Comparison of ENCODE assay signal across 11 cellular contexts in the genomic region with DNA sequence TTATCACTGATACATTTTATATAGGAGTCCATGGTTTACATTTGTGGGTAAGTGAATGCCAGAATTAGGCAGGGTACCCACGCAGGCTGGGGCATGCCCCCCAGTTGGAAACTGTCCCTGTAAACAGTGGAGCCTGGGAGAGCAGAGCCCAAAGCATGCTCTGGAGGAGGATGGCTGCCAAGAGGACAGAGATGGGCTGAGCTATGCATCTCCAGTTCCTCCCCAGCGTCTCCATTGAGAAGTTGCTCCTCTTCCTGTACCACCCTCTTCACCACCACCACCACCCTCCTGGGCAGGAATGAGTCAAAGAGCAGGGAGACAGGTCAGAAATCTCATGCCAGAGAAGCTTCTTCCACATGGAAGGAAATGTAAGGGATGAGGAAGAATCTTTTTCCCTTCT.
DNase-seq lines count a peak whose midpoint lies in the region; ATAC-seq and TF ChIP-seq lines count a peak whose summit lies in the region.
"Had no signal": no experiment of that assay in that cellular context is flagged by ENCODE, and none has a peak within 500 bp of the region (broad histone marks: within the 10 kb centered on the region; RNA-seq: fewer than 3 reads in every experiment).

No MANE protein-coding gene starts in this region.

- no peak overlapping the region for H4K5ac ChIP-seq in H9 (ENCODE audit: insufficient read length, low read depth, low read length)

- no CpG with 5 or more reads among the region's 2 CpGs for WGBS in H9 (ENCODE audit: extremely low coverage, insufficient read length, low lambda C conversion rate)

- no peak overlapping the region for H2BK5ac ChIP-seq in H9 (ENCODE audit: insufficient read length, low read length)

- H3K79me2 ChIP-seq in H9 (ENCODE audit: insufficient read depth, low read length), result no peaks in the 10 kb centered on the region

- no peak for ATAC-seq in HG03135 (IDR thresholded peaks at IDR 0.05; ENCODE audit: unreplicated experiment)

- H2BK120ac ChIP-seq in H9 (ENCODE audit: low read depth, low read length, poor library complexity, severe bottlenecking), result no peak overlapping the region

- H3K4me3 Mint-ChIP-seq in H9 (no peak overlapping the region), chondrocyte (ENCODE audit: unreplicated experiment) (no peak overlapping the region), neural crest cell (no peak overlapping the region), progenitor cell of endocrine pancreas (ENCODE audit: low read depth) (no peak overlapping the region)

- H3K27me3 ChIP-seq in BLaER1 (no peaks in the 10 kb centered on the region), H9 (ENCODE audit: insufficient read depth, low read length) (no peaks in the 10 kb centered on the region)

- H3K56ac ChIP-seq in H9 (ENCODE audit: insufficient read length, low read depth, low read length), result no peak overlapping the region

- no peak overlapping the region for H4K8ac ChIP-seq in H9 (replicated peaks; ENCODE audit: insufficient read length, low read depth, low read length)

- no peak overlapping the region for H3K23ac ChIP-seq in H9 (ENCODE audit: insufficient read length, low read depth, low read length)

- H3K4ac ChIP-seq in H9 (ENCODE audit: low read depth, low read length), result no peak overlapping the region

- peaks cover under 1% of the 10 kb centered on the region; the same call in 1 of the 2 replicates for H3K9me3 ChIP-seq in BLaER1
- H3K9me3 ChIP-seq in H9 (ENCODE audit: control insufficient read depth, low read depth, low read length), result no peaks in the 10 kb centered on the region

- no peaks in the 10 kb centered on the region for H3K36me3 Mint-ChIP-seq in H9 (ENCODE audit: insufficient read depth in 1 of 3, low read depth in 3 of 3)
- no peaks in the 10 kb centered on the region for H3K36me3 Mint-ChIP-seq in chondrocyte (ENCODE audit: low read depth)
- peaks cover 2% of the 10 kb centered on the region for H3K36me3 Mint-ChIP-seq in neural crest cell (ENCODE audit: low read depth)
- no peaks in the 10 kb centered on the region for H3K36me3 Mint-ChIP-seq in progenitor cell of endocrine pancreas (ENCODE audit: insufficient read depth)

- 0 out of 2 replicates have a peak overlapping the region, but pooled peaks have one; percentile 39 for H3K14ac ChIP-seq in H9 (ENCODE audit: insufficient read depth, low read length)

- H4K91ac ChIP-seq in H9 (ENCODE audit: insufficient read length, low read depth, low read length), result no peak overlapping the region

- H2BK20ac ChIP-seq in H9 (ENCODE audit: low read depth, low read length, poor library complexity, severe bottlenecking), result peak overlapping the region; percentile 1

- H3K23me2 ChIP-seq in H9 (ENCODE audit: insufficient read length, low read depth, low read length, poor library complexity, severe bottlenecking), result no peaks in the 10 kb centered on the region

- H2BK15ac ChIP-seq in H9 (ENCODE audit: low read depth, low read length), result no peak overlapping the region

- peaks cover 35% of the 10 kb centered on the region; the same call in 1 of the 2 replicates for H4K20me1 ChIP-seq in BLaER1
- no peaks in the 10 kb centered on the region for H4K20me1 ChIP-seq in H9 (ENCODE audit: control insufficient read depth, insufficient read depth, insufficient read length)

- H3K27me3 Mint-ChIP-seq in H9 (ENCODE audit: low read depth) (no peaks in the 10 kb centered on the region; the same call in 1 of the 2 replicates), chondrocyte (ENCODE audit: low read depth) (no peaks in the 10 kb centered on the region), neural crest cell (ENCODE audit: low read depth) (no peaks in the 10 kb centered on the region), progenitor cell of endocrine pancreas (no peaks in the 10 kb centered on the region)

- TF ChIP-seq CTCF in H9 (conservative IDR thresholded peaks at IDR 0.05) (no peak), chondrocyte (IDR thresholded peaks at IDR 0.05) (no peak), neural crest cell (conservative IDR thresholded peaks at IDR 0.05) (no peak), progenitor cell of endocrine pancreas (IDR thresholded peaks at IDR 0.05; ENCODE audit: unreplicated experiment) (no peak)

- no peak overlapping the region for H2BK12ac ChIP-seq in H9 (ENCODE audit: insufficient read length, low read depth, low read length)

- H3K4me3 ChIP-seq in BLaER1, result peak overlapping the region; percentile 70; the same call in 1 of the 2 replicates

- no peaks in the 10 kb centered on the region for H3K79me1 ChIP-seq in H9 (ENCODE audit: insufficient read depth, low read depth, low read length, poor library complexity, severe bottlenecking)

- H3K18ac ChIP-seq in H9 (ENCODE audit: insufficient read length, low read depth, low read length), result peak overlapping the region; percentile 83

- H3K9ac ChIP-seq in BLaER1, result peak overlapping the region; percentile 56
- H3K9ac ChIP-seq in H9 (ENCODE audit: extremely low read depth, insufficient read length, low read length), result no peak overlapping the region

- H3K4me1 ChIP-seq in BLaER1 (peaks cover 95% of the 10 kb centered on the region), H9 (ENCODE audit: insufficient read depth, low read length) (no peaks in the 10 kb centered on the region)

- H3T11ph ChIP-seq in H9 (ENCODE audit: low read length), result no peak overlapping the region

- H3K9me3 Mint-ChIP-seq in H9 (no peaks in the 10 kb centered on the region; a peak in 1 of 5 replicates), chondrocyte (ENCODE audit: low read depth) (no peaks in the 10 kb centered on the region), neural crest cell (peaks cover 2% of the 10 kb centered on the region), progenitor cell of endocrine pancreas (ENCODE audit: low read depth) (no peaks in the 10 kb centered on the region)

- no peak overlapping the region for H2AK5ac ChIP-seq in H9 (ENCODE audit: insufficient read length, low read length)

- H2AFZ ChIP-seq in H9 (ENCODE audit: low read length), result no peak overlapping the region

- DNase-seq in H9, result no peak
- no peak for DNase-seq in chondrocyte (ENCODE audit: low spot score)
- no peak for DNase-seq in neural crest cell (ENCODE audit: low read depth, low spot score)
- DNase-seq in progenitor cell of endocrine pancreas (ENCODE audit: low spot score, unreplicated experiment), result no peak
- DNase-seq in HK-2 (ENCODE audit: unreplicated experiment), result no peak
- no peak for DNase-seq in COR-L47 (lab: John Stamatoyannopoulos, UW)
- DNase-seq: activated effector memory CD4-positive, alpha-beta T cell treated with Interleukin-2 at 50 U/mL for 16 hours; effector CD4-positive, alpha-beta T cell; NCI-H446 had no signal

- H3K4me1 Mint-ChIP-seq in H9 (peaks cover 13 to 14% of the 10 kb centered on the region in 2 experiments), chondrocyte (ENCODE audit: low read depth) (peaks cover 20% of the 10 kb centered on the region), neural crest cell (peaks cover 27% of the 10 kb centered on the region), progenitor cell of endocrine pancreas (ENCODE audit: low read depth) (peaks cover 21% of the 10 kb centered on the region)

- H3K36me3 ChIP-seq in BLaER1, result peaks cover 20% of the 10 kb centered on the region; the same call in 1 of the 2 replicates

- H3K27ac Mint-ChIP-seq in H9 (no peak overlapping the region), chondrocyte (ENCODE audit: unreplicated experiment) (peak overlapping the region; percentile 17), neural crest cell (ENCODE audit: unreplicated experiment) (peak overlapping the region; percentile 57), progenitor cell of endocrine pancreas (no peak overlapping the region)

- H3K4me2 ChIP-seq in BLaER1, result peak overlapping the region; percentile 88
- H3K4me2 ChIP-seq in H9 (ENCODE audit: insufficient read depth, insufficient read length, low read length), result no peak overlapping the region

- H3K27ac ChIP-seq in BLaER1, result peak overlapping the region; percentile 73
- H3K27ac ChIP-seq in H9 (ENCODE audit: insufficient read length, low read depth, low read length), result no peak overlapping the region

Comparison
In these comparisons a context has a peak if more than half of its experiments do, and no peak if none do; other contexts are left out.
1. H3K27ac Mint-ChIP-seq: peak in chondrocyte (single experiment) and neural crest cell (single experiment); none in H9 (0 of 3) and progenitor cell of endocrine pancreas (single experiment).